In genomic region chr2:175734679-175735078, GRCh38 we compare ENCODE assay signal across 22 cellular contexts.
DNase-seq lines count a peak whose midpoint lies in the region; ATAC-seq and TF ChIP-seq lines count a peak whose summit lies in the region.
"Had no signal": no experiment of that assay in that cellular context is flagged by ENCODE, and none has a peak within 500 bp of the region (broad histone marks: within the 10 kb centered on the region; RNA-seq: fewer than 3 reads in every experiment).

No MANE protein-coding gene starts in this region.

- H3K4me1 Mint-ChIP-seq in H9 (peaks cover 19 to 25% of the 10 kb centered on the region in 2 experiments), neural progenitor cell (peaks cover 23% of the 10 kb centered on the region), natural killer cell (no peaks in the 10 kb centered on the region)

- TF ChIP-seq CTCF in H9 (conservative IDR thresholded peaks at IDR 0.05) (no peak), neural progenitor cell (IDR thresholded peaks at IDR 0.05) (no peak), omental fat pad (IDR thresholded peaks at IDR 0.05) (no peak), natural killer cell (IDR thresholded peaks at IDR 0.05) (no peak)

- no peak overlapping the region for H2BK20ac ChIP-seq in H9 (ENCODE audit: low read depth, low read length, poor library complexity, severe bottlenecking)

- WGBS in H9 (ENCODE audit: extremely low coverage, insufficient read length, low lambda C conversion rate), result no CpG with 5 or more reads among the region's 5 CpGs

- H3K4me3 ChIP-seq in neural progenitor cell, result no peak overlapping the region
- H3K4me3 ChIP-seq: adrenal gland, hepatocyte, prostate gland, skin epidermis, tibial artery had no signal

- no peaks in the 10 kb centered on the region; the same call in 1 of the 2 replicates for H3K4me1 ChIP-seq in H9 (ENCODE audit: insufficient read depth, low read length)
- peaks cover 13% of the 10 kb centered on the region for H3K4me1 ChIP-seq in neural progenitor cell
- H3K4me1 ChIP-seq: adrenal gland, foreskin keratinocyte, prostate gland, tibial artery had no signal

- H2BK12ac ChIP-seq in H9 (ENCODE audit: insufficient read length, low read depth, low read length), result no peak overlapping the region

- no peak overlapping the region for H3K4me3 Mint-ChIP-seq in H9
- no peak overlapping the region for H3K4me3 Mint-ChIP-seq in neural progenitor cell
- H3K4me3 Mint-ChIP-seq in natural killer cell, result no peak overlapping the region
- H3K4me3 Mint-ChIP-seq: activated T-cell treated with anti-CD3 and anti-CD28 coated beads, Interleukin-2, amount 50 U/mL, for 24 hours; CD8-positive, alpha-beta T cell; neural crest cell had no signal

- no peaks in the 10 kb centered on the region for H3K79me1 ChIP-seq in H9 (ENCODE audit: insufficient read depth, low read depth, low read length, poor library complexity, severe bottlenecking)

- H3K9me3 ChIP-seq in H9 (ENCODE audit: control insufficient read depth, low read depth, low read length) (no peaks in the 10 kb centered on the region), neural progenitor cell (ENCODE audit: low read depth) (no peaks in the 10 kb centered on the region)
- H3K9me3 ChIP-seq: adrenal gland, prostate gland, tibial artery had no signal

- H3T11ph ChIP-seq in H9 (ENCODE audit: low read length), result no peak overlapping the region

- H3K4me2 ChIP-seq in H9 (ENCODE audit: insufficient read depth, insufficient read length, low read length) (no peak overlapping the region), neural progenitor cell (no peak overlapping the region)
- H3K4me2 ChIP-seq: hepatocyte had no signal

- no peaks in the 10 kb centered on the region for H3F3A ChIP-seq in neural progenitor cell (ENCODE audit: low read depth)

- no peaks in the 10 kb centered on the region for H3K23me2 ChIP-seq in H9 (ENCODE audit: insufficient read length, low read depth, low read length, poor library complexity, severe bottlenecking)

- H2AK5ac ChIP-seq in H9 (ENCODE audit: insufficient read length, low read length), result no peak overlapping the region

- H3K9me3 Mint-ChIP-seq in H9, result no peaks in the 10 kb centered on the region
- H3K9me3 Mint-ChIP-seq in neural progenitor cell, result peaks cover 2% of the 10 kb centered on the region
- no peaks in the 10 kb centered on the region for H3K9me3 Mint-ChIP-seq in natural killer cell
- H3K9me3 Mint-ChIP-seq: activated T-cell treated with anti-CD3 and anti-CD28 coated beads, Interleukin-2, amount 50 U/mL, for 24 hours; CD8-positive, alpha-beta T cell had no signal

- H4K20me1 ChIP-seq in H9 (ENCODE audit: control insufficient read depth, insufficient read depth, insufficient read length) (no peaks in the 10 kb centered on the region), neural progenitor cell (ENCODE audit: low read depth) (no peaks in the 10 kb centered on the region)

- H2AFZ ChIP-seq in H9 (ENCODE audit: low read length), result no peak overlapping the region
- H2AFZ ChIP-seq in neural progenitor cell (replicated peaks), result peak overlapping the region; percentile 4
- H2AFZ ChIP-seq: hepatocyte had no signal

- no peak overlapping the region for H3K4ac ChIP-seq in H9 (ENCODE audit: low read depth, low read length)

- no peak overlapping the region for H2BK5ac ChIP-seq in H9 (ENCODE audit: insufficient read length, low read length)

- H3K56ac ChIP-seq in H9 (ENCODE audit: insufficient read length, low read depth, low read length), result no peak overlapping the region

- no peak overlapping the region for H3K9ac ChIP-seq in H9 (ENCODE audit: extremely low read depth, insufficient read length, low read length)
- H3K9ac ChIP-seq in neural progenitor cell, result no peak overlapping the region

- H3K27ac Mint-ChIP-seq in H9 (no peak overlapping the region), neural progenitor cell (no peak overlapping the region), natural killer cell (no peak overlapping the region)
- H3K27ac Mint-ChIP-seq: activated T-cell treated with anti-CD3 and anti-CD28 coated beads, Interleukin-2, amount 50 U/mL, for 24 hours; CD8-positive, alpha-beta T cell had no signal

- H3K79me2 ChIP-seq in H9 (ENCODE audit: insufficient read depth, low read length), result no peaks in the 10 kb centered on the region
- no peaks in the 10 kb centered on the region for H3K79me2 ChIP-seq in neural progenitor cell (ENCODE audit: low read depth)
- H3K79me2 ChIP-seq: hepatocyte had no signal

- ATAC-seq in omental fat pad (ENCODE audit: low FRiP score) (no peak), natural killer cell (no peak)
- ATAC-seq: activated CD4-positive, CD25-positive, alpha-beta regulatory T cell treated with anti-CD3 and anti-CD28 coated beads, Interleukin-2, amount 50 U/mL, for 24 hours; CD8-positive, alpha-beta T cell; foreskin keratinocyte; stimulated activated naive CD8-positive, alpha-beta T cell treated with anti-CD3 and anti-CD28 coated beads, Interleukin-15, Interleukin-2, amounts not matched to agents 100 U/mL and 50 U/mL, for 24 hours had no signal

- H3K36me3 ChIP-seq in neural progenitor cell, result no peaks in the 10 kb centered on the region
- H3K36me3 ChIP-seq: adrenal gland, brain microvascular endothelial cell, prostate gland, tibial artery had no signal

- no peak overlapping the region for H2BK15ac ChIP-seq in H9 (ENCODE audit: low read depth, low read length)

- no peak overlapping the region for H3K18ac ChIP-seq in H9 (ENCODE audit: insufficient read length, low read depth, low read length)

- H3K36me3 Mint-ChIP-seq in H9 (ENCODE audit: insufficient read depth in 1 of 3, low read depth in 3 of 3) (no peaks in the 10 kb centered on the region), neural progenitor cell (peaks cover 2% of the 10 kb centered on the region), natural killer cell (no peaks in the 10 kb centered on the region)
- H3K36me3 Mint-ChIP-seq: CD8-positive, alpha-beta T cell had no signal

- peak overlapping the region; percentile 19 for H4K91ac ChIP-seq in H9 (ENCODE audit: insufficient read length, low read depth, low read length)

- no peak overlapping the region for H4K8ac ChIP-seq in H9 (replicated peaks; ENCODE audit: insufficient read length, low read depth, low read length)

- H2BK120ac ChIP-seq in H9 (ENCODE audit: low read depth, low read length, poor library complexity, severe bottlenecking), result no peak overlapping the region

- H3K23ac ChIP-seq in H9 (ENCODE audit: insufficient read length, low read depth, low read length), result no peak overlapping the region

- H3K14ac ChIP-seq in H9 (ENCODE audit: insufficient read depth, low read length), result 0 out of 2 replicates have a peak overlapping the region, but pooled peaks have one; percentile 21

- DNase-seq in H9, result no peak
- peak; percentile 72 for DNase-seq in NCI-H1436 treated with DMSO at 0.1 percent for 48 hours (lab: John Stamatoyannopoulos, UW)
- DNase-seq in NCI-H345 (lab: John Stamatoyannopoulos, UW), result peak; percentile 27
- DNase-seq in neural progenitor cell (ENCODE audit: low spot score), result peak; percentile 33
- DNase-seq in NCI-H128 (lab: John Stamatoyannopoulos, UW; ENCODE audit: unreplicated experiment), result no peak
- no peak for DNase-seq in omental fat pad (ENCODE audit: low spot score)
- no peak for DNase-seq in natural killer cell
- DNase-seq: activated T-cell treated with anti-CD3 and anti-CD28 coated beads, Interleukin-2, amount 50 U/mL, for 24 hours; adrenal gland; brain microvascular endothelial cell; CD8-positive, alpha-beta T cell; effector memory CD4-positive, alpha-beta T cell; foreskin keratinocyte; NCI-H2081 treated with DMSO at 0.1 percent for 48 hours; stimulated activated CD4-positive, alpha-beta T cell treated with anti-CD3 and anti-CD28 coated beads, Interleukin-2, amount 100 ng/mL, for 48 hours; stimulated activated naive CD8-positive, alpha-beta T cell treated with anti-CD3 and anti-CD28 coated beads, Interleukin-15, Interleukin-2, amounts not matched to agents 100 U/mL and 50 U/mL, for 24 hours; tibial artery had no signal

- H3K27ac ChIP-seq in H9 (ENCODE audit: insufficient read length, low read depth, low read length) (no peak overlapping the region), neural progenitor cell (no peak overlapping the region)
- H3K27ac ChIP-seq: adrenal gland, brain microvascular endothelial cell, foreskin keratinocyte, hepatocyte, prostate gland, skin epidermis, tibial artery had no signal

- no peaks in the 10 kb centered on the region for H3K27me3 Mint-ChIP-seq in H9 (ENCODE audit: low read depth)
- H3K27me3 Mint-ChIP-seq in neural progenitor cell (ENCODE audit: insufficient read depth, low read depth), result peaks cover 7% of the 10 kb centered on the region
- peaks cover 3 to 8% of the 10 kb centered on the region in 2 donors for H3K27me3 Mint-ChIP-seq in natural killer cell (ENCODE audit: low read depth in 2 of 2)

- H3K27me3 ChIP-seq in H9 (ENCODE audit: insufficient read depth, low read length) (no peaks in the 10 kb centered on the region; the same call in 1 of the 2 replicates), neural progenitor cell (no peaks in the 10 kb centered on the region)
- H3K27me3 ChIP-seq: adrenal gland, brain microvascular endothelial cell, hepatocyte, tibial artery had no signal

- H4K5ac ChIP-seq in H9 (ENCODE audit: insufficient read length, low read depth, low read length), result no peak overlapping the region

- intact Hi-C loops in natural killer cell (cut with micrococcal nuclease), result no loop called here

Comparison
In these comparisons a context has a peak if more than half of its experiments do, and no peak if none do; other contexts are left out.
1. DNase-seq: peak in NCI-H1436 treated with DMSO at 0.1 percent for 48 hours (single experiment), NCI-H345 (single experiment) and neural progenitor cell (single experiment); none in H9 (single experiment), NCI-H128 (single experiment), omental fat pad (single experiment) and natural killer cell (single experiment).